Comparison of ENCODE assay signal across 27 cellular contexts in genomic region chr4:185887125-185887524, GRCh38.
A peak's percentile ranks its signal among the peaks of the same experiment; 100 is the strongest.
DNase-seq lines count a peak whose midpoint lies in the region; ATAC-seq and TF ChIP-seq lines count a peak whose summit lies in the region.
"Had no signal": no experiment of that assay in that cellular context is flagged by ENCODE, and none has a peak within 500 bp of the region (broad histone marks: within the 10 kb centered on the region; RNA-seq: fewer than 3 reads in every experiment).

No MANE protein-coding gene starts in this region.

- H3K27me3 ChIP-seq in OCI-LY1 (ENCODE audit: insufficient read depth, low read length) (no peaks in the 10 kb centered on the region), osteoblast (ENCODE audit: insufficient read depth, low read length) (no peaks in the 10 kb centered on the region), GM23248 (replicated peaks; ENCODE audit: insufficient read depth) (0 out of 2 replicates have a peak, but pooled peaks cover 4% of the 10 kb centered on the region)
- H3K27me3 ChIP-seq: colonic mucosa, tibial nerve had no signal

- H3K79me2 ChIP-seq in OCI-LY1 (ENCODE audit: insufficient read depth, low read length) (no peaks in the 10 kb centered on the region), osteoblast (ENCODE audit: insufficient read depth, low read length) (no peaks in the 10 kb centered on the region), GM23248 (ENCODE audit: insufficient read depth) (no peaks in the 10 kb centered on the region)
- H3K79me2 ChIP-seq: parathyroid adenoma had no signal

- peak overlapping the region; percentile 60 for H3K4me2 ChIP-seq in OCI-LY1 (ENCODE audit: low read length)
- no peak overlapping the region for H3K4me2 ChIP-seq in osteoblast (ENCODE audit: insufficient read depth, low read length)
- no peak overlapping the region for H3K4me2 ChIP-seq in GM23248 (ENCODE audit: unreplicated experiment)

- TF ChIP-seq CTCF in OCI-LY1 (IDR thresholded peaks at IDR 0.05; ENCODE audit: low read length) (no peak), osteoblast (IDR thresholded peaks at IDR 0.05; ENCODE audit: extremely low read depth, low read depth, low read length) (no peak)

- no peaks in the 10 kb centered on the region for H4K20me1 ChIP-seq in OCI-LY1 (ENCODE audit: insufficient read depth, low read length)
- H4K20me1 ChIP-seq in osteoblast (ENCODE audit: insufficient read depth, low read length), result no peaks in the 10 kb centered on the region
- no peaks in the 10 kb centered on the region for H4K20me1 ChIP-seq in GM23248 (ENCODE audit: insufficient read depth)

- H3K9ac ChIP-seq in OCI-LY1 (ENCODE audit: low read length) (peak overlapping the region; percentile 32; the same call in 1 of the 2 replicates), GM23248 (no peak overlapping the region)
- H3K9ac ChIP-seq: parathyroid adenoma had no signal

- no peaks in the 10 kb centered on the region for H3K9me2 ChIP-seq in OCI-LY1 (ENCODE audit: low read depth, low read length)
- no peaks in the 10 kb centered on the region for H3K9me2 ChIP-seq in GM23248 (ENCODE audit: insufficient read depth)

- H3K4me3 ChIP-seq in OCI-LY1 (ENCODE audit: low read depth, low read length, poor library complexity, severe bottlenecking) (peak overlapping the region; percentile 20), osteoblast (ENCODE audit: insufficient read depth, low read length) (no peak overlapping the region), GM23248 (no peak overlapping the region)
- H3K4me3 ChIP-seq: colonic mucosa, lower lobe of right lung, SK-N-MC, tibial nerve had no signal

- no peaks in the 10 kb centered on the region for H3F3A ChIP-seq in OCI-LY1 (ENCODE audit: insufficient read depth, low read length)
- no peaks in the 10 kb centered on the region for H3F3A ChIP-seq in GM23248 (ENCODE audit: insufficient read depth)

- H3K4me1 ChIP-seq in OCI-LY1 (ENCODE audit: insufficient read depth, low read length, severe bottlenecking), result peaks cover 18% of the 10 kb centered on the region
- H3K4me1 ChIP-seq in osteoblast (ENCODE audit: insufficient read depth, low read length), result no peaks in the 10 kb centered on the region
- H3K4me1 ChIP-seq in GM23248 (ENCODE audit: insufficient read depth), result no peaks in the 10 kb centered on the region
- H3K4me1 ChIP-seq: colonic mucosa, lower lobe of right lung, parathyroid adenoma, tibial nerve had no signal

- H2AFZ ChIP-seq in OCI-LY1 (ENCODE audit: low read length) (no peak overlapping the region), osteoblast (ENCODE audit: low read length) (peak overlapping the region; percentile 57), GM23248 (no peak overlapping the region)
- H2AFZ ChIP-seq: parathyroid adenoma had no signal

- ATAC-seq in GM18909 (IDR thresholded peaks at IDR 0.05; ENCODE audit: poor library complexity, unreplicated experiment), result peak; percentile 55
- ATAC-seq in HG03159 (IDR thresholded peaks at IDR 0.05; ENCODE audit: unreplicated experiment), result peak; percentile 60
- no peak for ATAC-seq in GM21737 (IDR thresholded peaks at IDR 0.05; ENCODE audit: unreplicated experiment)
- ATAC-seq: activated CD4-positive, alpha-beta T cell treated with anti-CD3 and anti-CD28 coated beads for 36 hours; activated CD8-positive, alpha-beta T cell treated with anti-CD3 and anti-CD28 coated beads, Interleukin-2, amount 10 ng/mL, durations not matched to agents 7 days and 5 days; HepG2; lower lobe of right lung; right cardiac atrium had no signal

- H3K36me3 ChIP-seq in OCI-LY1 (ENCODE audit: insufficient read depth, low read length), result no peaks in the 10 kb centered on the region; the same call in 1 of the 2 replicates
- H3K36me3 ChIP-seq in osteoblast (ENCODE audit: insufficient read depth, low read length), result no peaks in the 10 kb centered on the region
- H3K36me3 ChIP-seq in GM23248 (ENCODE audit: low read depth), result no peaks in the 10 kb centered on the region
- H3K36me3 ChIP-seq: colonic mucosa, lower lobe of right lung, tibial nerve had no signal

- H3K9me3 ChIP-seq in OCI-LY1 (ENCODE audit: low read length) (0 out of 2 replicates have a peak, but pooled peaks cover 2% of the 10 kb centered on the region), osteoblast (ENCODE audit: low read depth, low read length) (no peaks in the 10 kb centered on the region), GM23248 (ENCODE audit: low read depth) (no peaks in the 10 kb centered on the region)
- H3K9me3 ChIP-seq: colonic mucosa had no signal

- no peak for TF ChIP-seq POLR2A in erythroblast (IDR thresholded peaks at IDR 0.05; ENCODE audit: low read length)

- H3K27ac ChIP-seq in OCI-LY1 (ENCODE audit: low read depth, low read length, poor library complexity, severe bottlenecking) (peak overlapping the region; percentile 83), osteoblast (ENCODE audit: low read depth, low read length) (no peak overlapping the region), GM23248 (no peak overlapping the region)
- H3K27ac ChIP-seq: colonic mucosa, lower lobe of right lung, parathyroid adenoma, RWPE1, SK-N-MC, tibial nerve had no signal

- in situ Hi-C loops in GM23248 (cut with MboI), result no loop called here

- 52 to 60% methylated on average over 10 of the region's 10 CpGs for WGBS in GM23248 (ENCODE audit: low coverage in 1 of 2, low lambda C conversion rate in 2 of 2, missing lambda C conversion rate in 2 of 2), 2 experiments

- DNase-seq in osteoblast (ENCODE audit: insufficient read length, low spot score, missing footprints) (no peak), erythroblast (lab: John Stamatoyannopoulos, UW) (no peak), GM23248 (no peak)
- DNase-seq: activated CD4-positive, alpha-beta T cell treated with anti-CD3 and anti-CD28 coated beads for 36 hours; activated CD8-positive, alpha-beta T cell treated with anti-CD3 and anti-CD28 coated beads, Interleukin-2, amount 10 ng/mL, durations not matched to agents 7 days and 5 days; activated effector memory CD4-positive, alpha-beta T cell treated with anti-CD3 and anti-CD28 coated beads, Interleukin-2, amount 50 U/mL, for 16 hours; activated naive CD8-positive, alpha-beta T cell treated with anti-CD3 and anti-CD28 coated beads for 36 hours; activated T-cell treated with anti-CD3 and anti-CD28 coated beads for 4 hours; aorta; CD4-positive, CD25-positive, alpha-beta regulatory T cell; colonic mucosa; effector CD8-positive, alpha-beta T cell; lower lobe of right lung; NCI-H1105 treated with DMSO at 0.1 percent for 48 hours; NCI-H1930; NCI-H526; right cardiac atrium; stimulated activated CD4-positive, alpha-beta T cell treated with anti-CD3 and anti-CD28 coated beads, Interleukin-2, amount 100 ng/mL, for 24 hours had no signal
